In the genomic region with DNA sequence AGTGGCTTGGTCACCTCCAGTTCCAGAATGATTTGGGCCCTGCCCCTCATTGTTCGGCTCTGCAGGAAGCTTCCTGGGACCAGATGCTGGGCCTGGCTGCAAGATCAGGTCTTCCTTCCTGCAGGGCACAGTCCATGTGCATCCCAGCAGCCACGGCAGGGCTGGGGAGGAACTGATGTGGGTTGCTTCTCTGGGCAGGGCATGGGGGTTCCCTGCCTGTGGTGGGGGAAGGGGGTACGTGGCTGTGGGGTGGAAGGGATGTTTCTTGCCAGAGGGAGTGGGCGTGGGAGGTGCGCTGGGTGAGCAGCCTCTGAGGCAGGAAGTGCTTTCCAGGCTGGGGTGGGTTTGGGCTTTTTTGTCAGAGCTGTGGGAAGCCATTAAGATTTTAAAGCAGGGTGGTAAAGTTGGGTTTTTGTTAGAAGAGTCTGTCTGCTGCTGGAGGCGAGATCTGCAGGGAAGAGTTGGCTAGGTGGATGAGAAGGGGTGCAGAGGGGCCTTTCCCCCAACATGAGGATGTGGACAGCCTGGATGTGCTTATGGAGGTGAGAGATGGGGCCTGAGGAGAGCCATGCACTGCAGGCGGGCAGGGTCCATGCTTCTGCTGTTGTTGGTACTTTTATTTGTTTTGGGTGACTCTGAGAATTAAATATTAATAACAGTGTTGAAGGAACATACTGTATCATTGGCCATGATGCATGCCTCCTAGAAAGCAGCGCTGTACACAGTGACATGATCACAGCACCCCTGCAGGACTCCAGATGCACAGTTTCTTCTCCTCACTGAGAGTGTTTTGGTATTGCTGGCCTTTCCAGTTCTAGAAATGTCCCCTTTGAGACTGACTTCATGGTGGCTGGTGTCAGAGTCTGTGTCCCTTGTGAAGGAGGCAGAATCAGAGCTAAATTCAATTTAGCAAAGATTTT, we compare ENCODE assay signal across 10 cellular contexts. TPM values are rescaled to one million over a fixed set of nuclear protein-coding genes. Genes with fewer than 3 reads are reported as not detected.
DNase-seq lines count a peak whose midpoint lies in the region; ATAC-seq and TF ChIP-seq lines count a peak whose summit lies in the region.
"Had no signal": no experiment of that assay in that cellular context is flagged by ENCODE, and none has a peak within 500 bp of the region (broad histone marks: within the 10 kb centered on the region; RNA-seq: fewer than 3 reads in every experiment).

No MANE protein-coding gene starts in this region.

- POLR2A ChIA-PET in activated CD8-positive, alpha-beta T cell treated with anti-CD3 and anti-CD28 coated beads, Interleukin-2, amount 10 ng/mL, durations not matched to agents 7 days and 5 days (lab: Charles Lee), result interaction anchor here (0.6 to 1.5 kb wide), 6 partner anchors 15 to 131 kb away, joined by 3 to 4 read pairs (median 4); a partner anchor contains a TSS

- H3K4me1 ChIP-seq in stomach, result peaks cover 0 to 30% (median 13%) of the 10 kb centered on the region in 4 donors
- H3K4me1 ChIP-seq: foreskin keratinocyte had no signal

- no peak overlapping the region for H3K4me3 ChIP-seq in stomach

- 64 to 77% (median 71%) methylated on average over 8 of the region's 8 CpGs for WGBS in stomach, 5 donors

- no peak for TF ChIP-seq POLR2A in stomach (IDR thresholded peaks at IDR 0.05)

- intact Hi-C loops in stomach (cut with DNase I; ENCODE audit: low total_unique reads), result no loop called here

- peak overlapping the region; percentile 70 for H3K4me3 Mint-ChIP-seq in activated CD8-positive, alpha-beta T cell treated with anti-CD3 and anti-CD28 coated beads, Interleukin-2, amount 10 ng/mL, durations not matched to agents 7 days and 5 days
- peak overlapping the region; percentile 54 to 74 (median 69) for H3K4me3 Mint-ChIP-seq in immature natural killer cell

- H3K27ac Mint-ChIP-seq in activated CD8-positive, alpha-beta T cell treated with anti-CD3 and anti-CD28 coated beads, Interleukin-2, amount 10 ng/mL, durations not matched to agents 7 days and 5 days, result peak overlapping the region; percentile 86
- H3K27ac Mint-ChIP-seq in immature natural killer cell, result peak overlapping the region; percentile 67 to 90 (median 85)

- DNase-seq in activated gamma-delta T cell treated with anti-CD3 and anti-CD28 coated beads, Interleukin-2, amount 50 U/mL, for 16 hours (ENCODE audit: low read depth), result peak; percentile 32
- DNase-seq in activated gamma-delta T cell treated with Interleukin-2 at 50 U/mL for 16 hours (no peak), immature natural killer cell (no peak), stomach (peak; percentile 23), AG08396 (ENCODE audit: low spot score) (no peak), amniotic stem cell (lab: John Stamatoyannopoulos, UW) (no peak), D341Med (ENCODE audit: low spot score) (no peak)
- peak; percentile 59 for DNase-seq in activated CD8-positive, alpha-beta T cell treated with anti-CD3 and anti-CD28 coated beads, Interleukin-2, amount 10 ng/mL, durations not matched to agents 7 days and 5 days
- DNase-seq: foreskin keratinocyte, IMR-90 had no signal

- H3K9me3 ChIP-seq in stomach, result no peaks in the 10 kb centered on the region

- H3K4me1 Mint-ChIP-seq in activated CD8-positive, alpha-beta T cell treated with anti-CD3 and anti-CD28 coated beads, Interleukin-2, amount 10 ng/mL, durations not matched to agents 7 days and 5 days (ENCODE audit: low read depth), result peaks cover 77% of the 10 kb centered on the region
- peaks cover 75 to 85% of the 10 kb centered on the region in 2 donors for H3K4me1 Mint-ChIP-seq in immature natural killer cell

- no peak for TF ChIP-seq CTCF in stomach (IDR thresholded peaks at IDR 0.05)

- no peaks in the 10 kb centered on the region for H3K27me3 ChIP-seq in stomach
- H3K27me3 ChIP-seq: foreskin keratinocyte had no signal

- H3K36me3 ChIP-seq in stomach, result peaks cover 4 to 42% (median 19%) of the 10 kb centered on the region in 4 donors

- no peak for TF ChIP-seq EP300 in stomach (IDR thresholded peaks at IDR 0.05)

- H3K9me3 Mint-ChIP-seq in activated CD8-positive, alpha-beta T cell treated with anti-CD3 and anti-CD28 coated beads, Interleukin-2, amount 10 ng/mL, durations not matched to agents 7 days and 5 days (ENCODE audit: insufficient read depth), result no peaks in the 10 kb centered on the region
- H3K9me3 Mint-ChIP-seq in immature natural killer cell, result peaks cover 0 to 2% (median 0%) of the 10 kb centered on the region in 6 donors

- CTCF ChIA-PET in activated CD8-positive, alpha-beta T cell treated with anti-CD3 and anti-CD28 coated beads, Interleukin-2, amount 10 ng/mL, durations not matched to agents 7 days and 5 days (lab: Charles Lee), result interaction anchor here (0.8 to 10.3 kb wide), 12 partner anchors 10 to 546 kb away, joined by 3 to 308 read pairs (median 4); no protein-coding TSS in a partner anchor

- no peaks in the 10 kb centered on the region for H3K27me3 Mint-ChIP-seq in activated CD8-positive, alpha-beta T cell treated with anti-CD3 and anti-CD28 coated beads, Interleukin-2, amount 10 ng/mL, durations not matched to agents 7 days and 5 days (ENCODE audit: low read depth)
- H3K27me3 Mint-ChIP-seq in immature natural killer cell (ENCODE audit: low read depth in 3 of 3), result peaks cover 0 to 11% (median 5%) of the 10 kb centered on the region in 3 donors

- peaks cover 50% of the 10 kb centered on the region for H3K36me3 Mint-ChIP-seq in activated CD8-positive, alpha-beta T cell treated with anti-CD3 and anti-CD28 coated beads, Interleukin-2, amount 10 ng/mL, durations not matched to agents 7 days and 5 days (ENCODE audit: low read depth)
- peaks cover 7 to 53% (median 18%) of the 10 kb centered on the region in 3 donors for H3K36me3 Mint-ChIP-seq in immature natural killer cell

- ATAC-seq in activated CD8-positive, alpha-beta T cell treated with anti-CD3 and anti-CD28 coated beads, Interleukin-2, amount 10 ng/mL, durations not matched to agents 7 days and 5 days, result peak; percentile 58
- ATAC-seq: foreskin keratinocyte had no signal

- H3K27ac ChIP-seq in stomach, result no peak overlapping the region
- H3K27ac ChIP-seq: foreskin keratinocyte had no signal

RNA-seq across cellular contexts. Expression of a gene that starts 45.3 kb away (rescaled TPM):
- 10 to 100 TPM; 92.1 to 94.2 TPM for total RNA-seq in activated CD8-positive, alpha-beta T cell treated with anti-CD3 and anti-CD28 coated beads, Interleukin-2, amount 10 ng/mL, durations not matched to agents 7 days and 5 days
- polyA plus RNA-seq in immature natural killer cell (10 to 100 TPM; 15.9 to 60.6 (median 21.3) TPM), stomach (10 to 100 TPM; 21.9 to 85.4 (median 25.2) TPM)
- total RNA-seq in stomach, result 100 to 1,000 TPM; 191 to 471 (median 216) TPM

Comparison
In these comparisons a context has a peak if more than half of its experiments do, and no peak if none do; other contexts are left out.
1. DNase-seq: peak in activated gamma-delta T cell treated with anti-CD3 and anti-CD28 coated beads, Interleukin-2, amount 50 U/mL, for 16 hours (single experiment), activated CD8-positive, alpha-beta T cell treated with anti-CD3 and anti-CD28 coated beads, Interleukin-2, amount 10 ng/mL, durations not matched to agents 7 days and 5 days (single experiment) and stomach (single experiment); none in activated gamma-delta T cell treated with Interleukin-2 at 50 U/mL for 16 hours (single experiment), immature natural killer cell (0 of 3), AG08396 (single experiment), amniotic stem cell (single experiment) and D341Med (single experiment).